Comparison of ENCODE assay signal across 19 cellular contexts in genomic region chr6:150689900-150690590, GRCh38.
A peak's percentile ranks its signal among the peaks of the same experiment; 100 is the strongest.
DNase-seq lines count a peak whose midpoint lies in the region; ATAC-seq and TF ChIP-seq lines count a peak whose summit lies in the region.
"Had no signal": no experiment of that assay in that cellular context is flagged by ENCODE, and none has a peak within 500 bp of the region (broad histone marks: within the 10 kb centered on the region; RNA-seq: fewer than 3 reads in every experiment).

No MANE protein-coding gene starts in this region.

- TF ChIP-seq CTCF in GM12865 (IDR thresholded peaks at IDR 0.05; ENCODE audit: insufficient read depth, low read depth, low read length, missing control alignments) (no peak), GM20000 (IDR thresholded peaks at IDR 0.05; ENCODE audit: extremely low read depth, missing control alignments) (no peak), BE2C (IDR thresholded peaks at IDR 0.05; ENCODE audit: low read depth, low read length) (no peak)

- ATAC-seq in HG03060 (IDR thresholded peaks at IDR 0.05; ENCODE audit: low read depth, unreplicated experiment) = peak; percentile 33
- no peak for ATAC-seq in GM18502 (IDR thresholded peaks at IDR 0.05; ENCODE audit: poor library complexity, unreplicated experiment)
- ATAC-seq in GM18870 (IDR thresholded peaks at IDR 0.05; ENCODE audit: unreplicated experiment) = no peak
- ATAC-seq: activated CD4-positive, CD25-positive, alpha-beta regulatory T cell treated with anti-CD3 and anti-CD28 coated beads, Interleukin-2, amount 50 U/mL, for 24 hours; gastroesophageal sphincter had no signal

- peaks cover under 1% of the 10 kb centered on the region; the same call in 1 of the 2 replicates for H3K27me3 ChIP-seq in BE2C
- H3K27me3 ChIP-seq: breast epithelium, gastroesophageal sphincter had no signal

- H3K4me1 ChIP-seq in BE2C = no peaks in the 10 kb centered on the region
- H3K4me1 ChIP-seq: breast epithelium, gastroesophageal sphincter had no signal

- H3K4me3 ChIP-seq in GM12865 (ENCODE audit: low read depth, low read length) = no peak overlapping the region
- H3K4me3 ChIP-seq in BE2C (ENCODE audit: low read depth, low read length) = no peak overlapping the region
- H3K4me3 ChIP-seq: breast epithelium, gastroesophageal sphincter had no signal

- DNase-seq in GM12865 (ENCODE audit: low read depth) = peak; percentile 56
- DNase-seq in GM20000 (ENCODE audit: low spot score) = peak; percentile 28
- peak; percentile 81 for DNase-seq in dermis blood vessel endothelial cell
- DNase-seq in BE2C = no peak
- DNase-seq in cerebellum (ENCODE audit: low spot score) = no peak
- DNase-seq: ACHN; activated CD8-positive, alpha-beta memory T cell treated with anti-CD3 and anti-CD28 coated beads, Interleukin-2, amount 50 U/mL, for 48 hours; Caco-2; GDM1; H9; KBM-7; NCI-H1417; posterior cingulate gyrus had no signal

- H3K36me3 ChIP-seq in BE2C = no peaks in the 10 kb centered on the region
- H3K36me3 ChIP-seq: breast epithelium, gastroesophageal sphincter had no signal

- H3K9me3 ChIP-seq in BE2C = no peaks in the 10 kb centered on the region
- H3K9me3 ChIP-seq: breast epithelium, gastroesophageal sphincter had no signal

Comparison
In these comparisons a context has a peak if more than half of its experiments do, and no peak if none do; other contexts are left out.
1. DNase-seq: peak in GM12865 (single experiment), GM20000 (single experiment) and dermis blood vessel endothelial cell (single experiment); none in BE2C (single experiment) and cerebellum (single experiment).